Comparison of ENCODE assay signal across 8 cellular contexts in genomic region chr7:148987751-148988512, GRCh38. TPM values are rescaled to one million over a fixed set of nuclear protein-coding genes. Genes with fewer than 3 reads are reported as not detected.
DNase-seq lines count a peak whose midpoint lies in the region; ATAC-seq and TF ChIP-seq lines count a peak whose summit lies in the region.

No MANE protein-coding gene starts in this region.

- TF ChIP-seq EP300 in neural cell (conservative IDR thresholded peaks at IDR 0.05; ENCODE audit: poor library complexity, severe bottlenecking): no peak

- peak overlapping the region; percentile 79 for H3K9ac ChIP-seq in neural cell (ENCODE audit: low read length)

- H3K27me3 ChIP-seq in SJSA1 (replicated peaks): no peaks in the 10 kb centered on the region
- no peaks in the 10 kb centered on the region for H3K27me3 ChIP-seq in neural cell (ENCODE audit: insufficient read depth, low read depth, low read length)

- H3K27ac ChIP-seq in SJSA1 (peak overlapping the region; percentile 59; the same call in 1 of the 2 replicates), neural cell (ENCODE audit: low read length) (peak overlapping the region; percentile 95)

- TF ChIP-seq RAD21 in neural cell (conservative IDR thresholded peaks at IDR 0.05): no peak

- H3K36me3 ChIP-seq in SJSA1 (no peaks in the 10 kb centered on the region), neural cell (ENCODE audit: insufficient read depth, low read length) (no peaks in the 10 kb centered on the region)

- POLR2A ChIA-PET in HEK293T (lab: Yijun Ruan, JAX): interaction anchor here (0.7 to 1.5 kb wide), 8 partner anchors 11 to 137 kb away, joined by 3 to 5 read pairs (median 3); no protein-coding TSS in a partner anchor
- POLR2A ChIA-PET in GM10248 (lab: Yijun Ruan, JAX): no interaction called here

- H3K9me2 ChIP-seq in neural cell (ENCODE audit: insufficient read depth, low read length): no peaks in the 10 kb centered on the region

- no peaks in the 10 kb centered on the region for H4K20me1 ChIP-seq in neural cell (ENCODE audit: insufficient read depth)

- CTCF ChIA-PET in HEK293T (lab: Yijun Ruan, JAX) (interaction anchor here (1.2 to 1.5 kb wide), 3 partner anchors 17 to 78 kb away, joined by 5 to 8 read pairs (median 7); no protein-coding TSS in a partner anchor), GM10248 (lab: Yijun Ruan, JAX) (interaction anchor here (0.6 to 2.5 kb wide), 6 partner anchors 12 to 404 kb away, joined by 3 to 17 read pairs (median 3); no protein-coding TSS in a partner anchor)

- no peak for TF ChIP-seq CTCF in neural cell (IDR thresholded peaks at IDR 0.05; ENCODE audit: poor library complexity, severe bottlenecking)
- no peak for TF ChIP-seq CTCF in GM10248 (IDR thresholded peaks at IDR 0.05; ENCODE audit: control extremely low read depth, extremely low read depth, low read depth, missing control alignments)

- peaks cover 15% of the 10 kb centered on the region for H3K4me1 ChIP-seq in SJSA1 (replicated peaks)

- DNase-seq in COLO668 (lab: John Stamatoyannopoulos, UW; ENCODE audit: unreplicated experiment) (peak; percentile 27), HEK293T (ENCODE audit: extremely low spot score) (peak; percentile 41), SJSA1 (ENCODE audit: low read depth in 1 of 2, low spot score in 2 of 2) (no peak), GM10248 (ENCODE audit: extremely low spot score) (no peak), GM19238 (ENCODE audit: insufficient read length, low spot score) (no peak)

- peak overlapping the region; percentile 78 for H3K4me2 ChIP-seq in neural cell (ENCODE audit: low read length)

- H3K79me2 ChIP-seq in neural cell (replicated peaks; ENCODE audit: insufficient read depth, low read length): no peaks in the 10 kb centered on the region

- ATAC-seq in esophagus mucosa (peak; percentile 19), GM21528 (IDR thresholded peaks at IDR 0.05; ENCODE audit: low FRiP score, unreplicated experiment) (no peak)

- peak overlapping the region; percentile 80 for H2AFZ ChIP-seq in neural cell (ENCODE audit: low read depth, low read length)

- H3K4me3 ChIP-seq in SJSA1: peak overlapping the region; percentile 50
- peak overlapping the region; percentile 74 for H3K4me3 ChIP-seq in neural cell (ENCODE audit: low read length)

- H3K9me3 ChIP-seq in SJSA1 (replicated peaks): no peaks in the 10 kb centered on the region
- H3K9me3 ChIP-seq in neural cell (ENCODE audit: low read length): no peaks in the 10 kb centered on the region

- peaks cover 14% of the 10 kb centered on the region for H3F3A ChIP-seq in neural cell (ENCODE audit: insufficient read depth, low read length, poor library complexity, severe bottlenecking)

TF ChIP-seq in HEK293T, 16 proteins besides CTCF, POLR2A, EP300 and RAD21:
- TF ChIP-seq L3MBTL2 (conservative IDR thresholded peaks at IDR 0.05) (peak; percentile 63; the same call in 1 of the 2 replicates), FOXK2 (IDR thresholded peaks at IDR 0.05) (no peak)

TF ChIP-seq in neural cell, 6 proteins besides CTCF, POLR2A, EP300 and RAD21:
- TF ChIP-seq MXI1 (conservative IDR thresholded peaks at IDR 0.05; ENCODE audit: poor library complexity, severe bottlenecking): peak; percentile 60
- TF ChIP-seq SMC3 (conservative IDR thresholded peaks at IDR 0.05; ENCODE audit: poor library complexity): no peak
- peak; percentile 51 for TF ChIP-seq REST (IDR thresholded peaks at IDR 0.05; ENCODE audit: borderline replicate concordance)

RNA-seq across cellular contexts. Expression of gene PDIA4, which starts 40.4 kb away (rescaled TPM):
- 207 and 271 TPM in 2 replicates for total RNA-seq in SJSA1 (2014; rRNA removed; shearing (Covaris generic))
- total RNA-seq in esophagus mucosa: 58.8 TPM
- 41.8 and 45.6 TPM in 2 replicates for polyA plus RNA-seq in neural cell
- 45.6 and 51.6 TPM in 2 replicates for polyA minus RNA-seq in neural cell

Comparison
In these comparisons a context has a peak if more than half of its experiments do, and no peak if none do; other contexts are left out.
1. DNase-seq: peak in COLO668 (single experiment) and HEK293T (single experiment); none in SJSA1 (0 of 2), GM10248 (single experiment) and GM19238 (single experiment).